ENCODE assay signal across 8 cellular contexts in genomic region chr17:57874434-57875108, GRCh38. TPM values are rescaled to one million over a fixed set of nuclear protein-coding genes. Genes with fewer than 3 reads are reported as not detected.
A peak's percentile ranks its signal among the peaks of the same experiment; 100 is the strongest.
DNase-seq lines count a peak whose midpoint lies in the region; ATAC-seq, FAIRE-seq and TF ChIP-seq lines count a peak whose summit lies in the region.

No MANE protein-coding gene starts in this region.

- H3K36me3 ChIP-seq in GM12878 (ENCODE audit: control insufficient read depth in 2 of 2, insufficient read depth in 2 of 2, low read length in 1 of 2), result no peaks in the 10 kb centered on the region

- TF ChIP-seq CTCF in GM12878 (IDR thresholded peaks at IDR 0.05 in 2 of 3, conservative IDR thresholded peaks at IDR 0.05 in 1 of 3; ENCODE audit: control insufficient read depth in 2 of 3, extremely low read depth in 1 of 3, insufficient read depth in 1 of 3, low read depth in 3 of 3, low read length in 3 of 3), result no peak

- intact Hi-C loops in GM12878 (cut with micrococcal nuclease; ENCODE audit: unreplicated experiment), result no loop called here

- no peak for FAIRE-seq in GM12878 (lab: Jason Lieb, UNC)

- no TSS peak for BruUV-seq in GM12878 (replicated peaks; lab: Mats Ljungman, UMichigan)

- H3K27ac ChIP-seq in GM12878 (ENCODE audit: control insufficient read depth, insufficient read depth), result no peak overlapping the region

- peak; percentile 95 for DNase-seq in DMS 273 treated with DMSO at 0.1 percent for 48 hours (lab: John Stamatoyannopoulos, UW)
- peak; percentile 96 for DNase-seq in NCI-H82 (lab: John Stamatoyannopoulos, UW)
- no peak for DNase-seq in GM12878 (ENCODE audit: low read depth, low spot score)
- DNase-seq in hippocampal formation (lab: John Stamatoyannopoulos, UW), result peak; percentile 68 to 81
- DNase-seq in putamen (ENCODE audit: low spot score), result peak; percentile 81
- no peak for DNase-seq in erythroblast (lab: John Stamatoyannopoulos, UW)
- DNase-seq in NCI-H2107 treated with DMSO at 0.1 percent for 48 hours (lab: John Stamatoyannopoulos, UW; ENCODE audit: unreplicated experiment), result no peak

- no peaks in the 10 kb centered on the region; the same call in 2 of the 3 replicates for H3K9me3 ChIP-seq in GM12878 (replicated peaks; ENCODE audit: control insufficient read depth, insufficient read depth, low read length)

- SMC1A ChIA-PET in GM12878 (lab: Charles Lee; ENCODE audit: uncharacterized antibody, unreplicated experiment), result interaction anchor here (0.9 to 1.5 kb wide), 5 partner anchors 16 to 176 kb away, joined by 3 to 5 read pairs (median 3); no protein-coding TSS in a partner anchor

- WGBS in GM12878 (ENCODE audit: insufficient coverage, insufficient replicate concordance, low lambda C conversion rate, missing lambda C conversion rate), result 19% methylated on average over 19 of the region's 30 CpGs

- TF ChIP-seq POLR2A in GM12878 (IDR thresholded peaks at IDR 0.05; ENCODE audit: low read depth, low read length) (no peak), erythroblast (IDR thresholded peaks at IDR 0.05; ENCODE audit: low read length) (no peak)

- no peak overlapping the region for H3K4me3 ChIP-seq in GM12878

- POLR2A ChIA-PET in GM12878 (lab: Charles Lee), result interaction anchor here (1.0 to 1.3 kb wide), 2 partner anchors 27 to 133 kb away, joined by 3 read pairs; partner anchors contain the start of gene SRSF1

- H3K79me2 ChIP-seq in GM12878 (ENCODE audit: control insufficient read depth, insufficient read depth, low read length), result no peaks in the 10 kb centered on the region

- peaks cover 0 to 1% of the 10 kb centered on the region in 2 experiments; a peak in 2 of 4 replicates for H3K27me3 ChIP-seq in GM12878 (replicated peaks in 1 of 2; ENCODE audit: control insufficient read depth in 2 of 2, insufficient read depth in 2 of 2, low read length in 1 of 2)

- no peak overlapping the region for H3K9ac ChIP-seq in GM12878 (ENCODE audit: control insufficient read depth, insufficient read depth, low read length)

- no peak for TF ChIP-seq RAD21 in GM12878 (IDR thresholded peaks at IDR 0.05; ENCODE audit: insufficient read depth, low read depth, low read length)

- H3K4me1 ChIP-seq in GM12878 (ENCODE audit: control insufficient read depth, insufficient read depth, low read length), result peaks cover 8% of the 10 kb centered on the region

- H2AFZ ChIP-seq in GM12878 (ENCODE audit: control insufficient read depth, low read depth, low read length), result no peak overlapping the region

- in situ Hi-C loops in GM12878 (cut with MboI), result no loop called here

- H4K20me1 ChIP-seq in GM12878 (ENCODE audit: control insufficient read depth, insufficient read depth), result no peaks in the 10 kb centered on the region

- RAD21 ChIA-PET in GM12878 (lab: Charles Lee; ENCODE audit: unreplicated experiment), result interaction anchor here (0.7 to 1.6 kb wide), 4 partner anchors 14 to 127 kb away, joined by 3 to 8 read pairs (median 4); no protein-coding TSS in a partner anchor

- no peak for TF ChIP-seq EP300 in GM12878 (IDR thresholded peaks at IDR 0.05; ENCODE audit: borderline replicate concordance in 1 of 2, control insufficient read depth in 1 of 2, low read depth in 2 of 2, low read length in 2 of 2)

- CTCF ChIA-PET in GM12878 (lab: Yijun Ruan, JAX), result interaction anchor here (0.5 to 5.9 kb wide), 11 partner anchors 15 to 845 kb away, joined by 3 to 23 read pairs (median 4); no protein-coding TSS in a partner anchor

- peak overlapping the region; percentile 14 for H3K4me2 ChIP-seq in GM12878 (ENCODE audit: control insufficient read depth, insufficient read depth)

- ATAC-seq in GM12878 (peak; percentile 50), HG02678 (IDR thresholded peaks at IDR 0.05; ENCODE audit: unreplicated experiment) (no peak)

TF ChIP-seq in GM12878, 131 proteins besides CTCF, POLR2A, EP300 and RAD21:
- TF ChIP-seq, protein P1, sequence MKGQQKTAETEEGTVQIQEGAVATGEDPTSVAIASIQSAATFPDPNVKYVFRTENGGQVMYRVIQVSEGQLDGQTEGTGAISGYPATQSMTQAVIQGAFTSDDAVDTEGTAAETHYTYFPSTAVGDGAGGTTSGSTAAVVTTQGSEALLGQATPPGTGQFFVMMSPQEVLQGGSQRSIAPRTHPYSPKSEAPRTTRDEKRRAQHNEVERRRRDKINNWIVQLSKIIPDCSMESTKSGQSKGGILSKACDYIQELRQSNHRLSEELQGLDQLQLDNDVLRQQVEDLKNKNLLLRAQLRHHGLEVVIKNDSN (IDR thresholded peaks at IDR 0.05; ENCODE audit: borderline replicate concordance, extremely low read length, insufficient read depth, low read depth, low read length), result peak; percentile 39
- TF ChIP-seq SIX5 (IDR thresholded peaks at IDR 0.05; ENCODE audit: low read depth, low read length, severe bottlenecking) (no peak), SRF (IDR thresholded peaks at IDR 0.05; ENCODE audit: low read depth in 2 of 2, low read length in 2 of 2) (no peak), MTA3 (IDR thresholded peaks at IDR 0.05; ENCODE audit: borderline replicate concordance, low read length) (no peak), MYC (IDR thresholded peaks at IDR 0.05; ENCODE audit: insufficient read depth, insufficient read length, insufficient replicate concordance, low read length, severe bottlenecking) (no peak), BMI1 (IDR thresholded peaks at IDR 0.05; ENCODE audit: borderline replicate concordance) (no peak), NFIC (IDR thresholded peaks at IDR 0.05; ENCODE audit: low read depth, low read length) (no peak), JUND (IDR thresholded peaks at IDR 0.05; ENCODE audit: low read depth, low read length) (no peak), BHLHE40 (IDR thresholded peaks at IDR 0.05; ENCODE audit: borderline replicate concordance in 1 of 2, low read depth in 2 of 2, low read length in 1 of 2) (peak in 1 of 2 experiments; percentile 43; a peak in 1 of 4 replicates), FOS (IDR thresholded peaks at IDR 0.05; ENCODE audit: borderline replicate concordance, extremely low read depth, insufficient read length) (no peak), PML (IDR thresholded peaks at IDR 0.05; ENCODE audit: low read length) (no peak)
- TF ChIP-seq, protein P2, sequence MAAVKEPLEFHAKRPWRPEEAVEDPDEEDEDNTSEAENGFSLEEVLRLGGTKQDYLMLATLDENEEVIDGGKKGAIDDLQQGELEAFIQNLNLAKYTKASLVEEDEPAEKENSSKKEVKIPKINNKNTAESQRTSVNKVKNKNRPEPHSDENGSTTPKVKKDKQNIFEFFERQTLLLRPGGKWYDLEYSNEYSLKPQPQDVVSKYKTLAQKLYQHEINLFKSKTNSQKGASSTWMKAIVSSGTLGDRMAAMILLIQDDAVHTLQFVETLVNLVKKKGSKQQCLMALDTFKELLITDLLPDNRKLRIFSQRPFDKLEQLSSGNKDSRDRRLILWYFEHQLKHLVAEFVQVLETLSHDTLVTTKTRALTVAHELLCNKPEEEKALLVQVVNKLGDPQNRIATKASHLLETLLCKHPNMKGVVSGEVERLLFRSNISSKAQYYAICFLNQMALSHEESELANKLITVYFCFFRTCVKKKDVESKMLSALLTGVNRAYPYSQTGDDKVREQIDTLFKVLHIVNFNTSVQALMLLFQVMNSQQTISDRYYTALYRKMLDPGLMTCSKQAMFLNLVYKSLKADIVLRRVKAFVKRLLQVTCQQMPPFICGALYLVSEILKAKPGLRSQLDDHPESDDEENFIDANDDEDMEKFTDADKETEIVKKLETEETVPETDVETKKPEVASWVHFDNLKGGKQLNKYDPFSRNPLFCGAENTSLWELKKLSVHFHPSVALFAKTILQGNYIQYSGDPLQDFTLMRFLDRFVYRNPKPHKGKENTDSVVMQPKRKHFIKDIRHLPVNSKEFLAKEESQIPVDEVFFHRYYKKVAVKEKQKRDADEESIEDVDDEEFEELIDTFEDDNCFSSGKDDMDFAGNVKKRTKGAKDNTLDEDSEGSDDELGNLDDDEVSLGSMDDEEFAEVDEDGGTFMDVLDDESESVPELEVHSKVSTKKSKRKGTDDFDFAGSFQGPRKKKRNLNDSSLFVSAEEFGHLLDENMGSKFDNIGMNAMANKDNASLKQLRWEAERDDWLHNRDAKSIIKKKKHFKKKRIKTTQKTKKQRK (IDR thresholded peaks at IDR 0.05; ENCODE audit: low read depth, low read length), result no peak
- TF ChIP-seq, protein P3, sequence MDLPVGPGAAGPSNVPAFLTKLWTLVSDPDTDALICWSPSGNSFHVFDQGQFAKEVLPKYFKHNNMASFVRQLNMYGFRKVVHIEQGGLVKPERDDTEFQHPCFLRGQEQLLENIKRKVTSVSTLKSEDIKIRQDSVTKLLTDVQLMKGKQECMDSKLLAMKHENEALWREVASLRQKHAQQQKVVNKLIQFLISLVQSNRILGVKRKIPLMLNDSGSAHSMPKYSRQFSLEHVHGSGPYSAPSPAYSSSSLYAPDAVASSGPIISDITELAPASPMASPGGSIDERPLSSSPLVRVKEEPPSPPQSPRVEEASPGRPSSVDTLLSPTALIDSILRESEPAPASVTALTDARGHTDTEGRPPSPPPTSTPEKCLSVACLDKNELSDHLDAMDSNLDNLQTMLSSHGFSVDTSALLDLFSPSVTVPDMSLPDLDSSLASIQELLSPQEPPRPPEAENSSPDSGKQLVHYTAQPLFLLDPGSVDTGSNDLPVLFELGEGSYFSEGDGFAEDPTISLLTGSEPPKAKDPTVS (IDR thresholded peaks at IDR 0.05; ENCODE audit: low read depth, low read length), result no peak

RNA-seq across cellular contexts. Expression of gene MRPS23, which starts 24.7 kb away (rescaled TPM):
- total RNA-seq in GM12878 (2013; cell fraction: nucleolus; rRNA removed), result 29.8 and 30.2 TPM in 2 replicates
- total RNA-seq in GM12878 (2014; rRNA removed) (52.0 and 65.3 TPM in 2 replicates), GM12878 (2014; rRNA removed; fragmentation: Illumina TruSeq; extraction: Trizol) (74.9 and 87.0 TPM in 2 replicates), GM12878 (2021) (69.0 and 76.8 TPM in 2 replicates)
- polyA plus RNA-seq in GM12878 (2011; ENCODE audit: low read depth), result 41.5 TPM
- polyA plus RNA-seq in GM12878 (2011; rRNA removed) (76.8 and 84.7 TPM in 2 replicates), GM12878 (2014; fragmentation: Illumina TruSeq; extraction: Trizol) (51.8 and 75.0 TPM in 2 replicates), GM12878 (2014; fragmentation: Nextera tagmentation; extraction: Ambion mirVana) (100 to 1,000 TPM; 186 to 237 TPM), GM12878 (2014; rRNA removed) (88.9 and 95.3 TPM in 2 replicates), GM12878 (2016; fragmentation: Nextera tagmentation; extraction: Ambion mirVana) (100 to 1,000 TPM; 116 to 120 TPM)
- polyA plus RNA-seq in GM12878 (2011; cell fraction: cytosol; rRNA removed), result 40.3 and 58.5 TPM in 2 replicates
- polyA plus RNA-seq in GM12878 (2011; cell fraction: nucleus; rRNA removed), result 32.9 and 47.2 TPM in 2 replicates
- polyA plus RNA-seq in GM12878 (2012), result 41.4 and 49.7 TPM in 2 replicates
- polyA minus RNA-seq in GM12878 (2011; rRNA and poly(A)+ RNA removed), result 18.6 and 25.4 TPM in 2 replicates
- 5.7 and 8.6 TPM in 2 replicates for polyA minus RNA-seq in GM12878 (2011; cell fraction: cytosol; rRNA and poly(A)+ RNA removed)
- 13.5 and 23.5 TPM in 2 replicates for polyA minus RNA-seq in GM12878 (2011; cell fraction: nucleus; rRNA and poly(A)+ RNA removed)

Comparison
In these comparisons a context has a peak if more than half of its experiments do, and no peak if none do; other contexts are left out.
1. DNase-seq: peak in DMS 273 treated with DMSO at 0.1 percent for 48 hours (single experiment), NCI-H82 (single experiment), hippocampal formation (2 of 2) and putamen (single experiment); none in GM12878 (single experiment), erythroblast (0 of 2) and NCI-H2107 treated with DMSO at 0.1 percent for 48 hours (single experiment).